2 cellular contexts compared by ENCODE assay signal in the genomic region with DNA sequence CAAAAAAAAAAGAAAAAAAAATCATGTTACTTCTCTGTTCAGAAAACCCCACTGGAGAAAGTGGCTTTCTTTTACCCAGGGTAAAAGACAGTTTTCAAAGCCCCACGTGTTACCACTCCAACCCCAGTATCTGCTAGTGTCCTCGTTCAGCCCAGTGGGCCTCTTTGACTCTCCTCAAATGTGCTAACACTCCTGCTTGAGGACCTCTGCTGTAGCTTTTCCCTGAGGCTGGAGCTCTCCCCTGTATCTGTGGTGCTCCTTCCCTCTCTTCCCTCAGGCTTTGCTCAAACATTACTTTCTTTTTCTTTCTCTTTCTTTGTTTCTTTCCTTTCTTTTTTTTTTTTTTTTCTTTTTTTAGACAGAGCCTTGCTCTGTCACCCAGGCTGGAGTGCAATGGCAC.
TF ChIP-seq lines count a peak whose summit lies in the region.

No MANE protein-coding gene starts in this region.

TF ChIP-seq in HEK293, 187 proteins besides CTCF, POLR2A, EP300 and RAD21:
- TF ChIP-seq PRDM1 (tag by site-specific recombination; IDR thresholded peaks at IDR 0.05) (peak; percentile 94), HOXA7 (CRISPR knock-in tag; IDR thresholded peaks at IDR 0.05; ENCODE audit: borderline replicate concordance) (no peak)
- TF ChIP-seq, protein P1, sequence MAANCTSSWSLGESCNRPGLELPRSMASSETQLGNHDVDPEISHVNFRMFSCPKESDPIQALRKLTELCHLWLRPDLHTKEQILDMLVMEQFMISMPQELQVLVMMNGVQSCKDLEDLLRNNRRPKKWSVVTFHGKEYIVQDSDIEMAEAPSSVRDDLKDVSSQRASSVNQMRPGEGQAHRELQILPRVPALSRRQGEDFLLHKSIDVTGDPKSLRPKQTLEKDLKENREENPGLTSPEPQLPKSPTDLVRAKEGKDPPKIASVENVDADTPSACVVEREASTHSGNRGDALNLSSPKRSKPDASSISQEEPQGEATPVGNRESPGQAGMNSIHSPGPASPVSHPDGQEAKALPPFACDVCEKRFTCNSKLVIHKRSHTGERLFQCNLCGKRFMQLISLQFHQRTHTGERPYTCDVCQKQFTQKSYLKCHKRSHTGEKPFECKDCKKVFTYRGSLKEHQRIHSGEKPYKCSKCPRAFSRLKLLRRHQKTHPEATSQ (tag by site-specific recombination; IDR thresholded peaks at IDR 0.05), result no peak
TF ChIP-seq in HEK293: peak in this region for 1.

TF ChIP-seq in IMR-90, 13 proteins besides CTCF, POLR2A, EP300 and RAD21:
- TF ChIP-seq CHD1 (IDR thresholded peaks at IDR 0.05; ENCODE audit: low read depth, low read length) (no peak), CEBPB (IDR thresholded peaks at IDR 0.05; ENCODE audit: low read depth, low read length) (no peak), SMC3 (IDR thresholded peaks at IDR 0.05; ENCODE audit: low read depth, low read length) (no peak), MAZ (IDR thresholded peaks at IDR 0.05; ENCODE audit: borderline replicate concordance, low read depth, low read length) (no peak), MXI1 (IDR thresholded peaks at IDR 0.05; ENCODE audit: borderline replicate concordance, low read depth, low read length) (no peak), RFX5 (IDR thresholded peaks at IDR 0.05; ENCODE audit: low read depth, low read length) (no peak), FOS (IDR thresholded peaks at IDR 0.05; ENCODE audit: low read depth, low read length) (no peak), NFE2L2 (IDR thresholded peaks at IDR 0.05; ENCODE audit: low read depth, low read length) (no peak), RCOR1 (IDR thresholded peaks at IDR 0.05; ENCODE audit: insufficient replicate concordance, low read length) (no peak), MAFK (IDR thresholded peaks at IDR 0.05; ENCODE audit: low read depth, low read length) (no peak), BHLHE40 (IDR thresholded peaks at IDR 0.05; ENCODE audit: low read depth, low read length) (no peak)
- TF ChIP-seq, protein P2, sequence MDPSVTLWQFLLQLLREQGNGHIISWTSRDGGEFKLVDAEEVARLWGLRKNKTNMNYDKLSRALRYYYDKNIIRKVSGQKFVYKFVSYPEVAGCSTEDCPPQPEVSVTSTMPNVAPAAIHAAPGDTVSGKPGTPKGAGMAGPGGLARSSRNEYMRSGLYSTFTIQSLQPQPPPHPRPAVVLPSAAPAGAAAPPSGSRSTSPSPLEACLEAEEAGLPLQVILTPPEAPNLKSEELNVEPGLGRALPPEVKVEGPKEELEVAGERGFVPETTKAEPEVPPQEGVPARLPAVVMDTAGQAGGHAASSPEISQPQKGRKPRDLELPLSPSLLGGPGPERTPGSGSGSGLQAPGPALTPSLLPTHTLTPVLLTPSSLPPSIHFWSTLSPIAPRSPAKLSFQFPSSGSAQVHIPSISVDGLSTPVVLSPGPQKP (IDR thresholded peaks at IDR 0.05; ENCODE audit: borderline replicate concordance, low read depth, low read length), result no peak
- TF ChIP-seq, protein P3, sequence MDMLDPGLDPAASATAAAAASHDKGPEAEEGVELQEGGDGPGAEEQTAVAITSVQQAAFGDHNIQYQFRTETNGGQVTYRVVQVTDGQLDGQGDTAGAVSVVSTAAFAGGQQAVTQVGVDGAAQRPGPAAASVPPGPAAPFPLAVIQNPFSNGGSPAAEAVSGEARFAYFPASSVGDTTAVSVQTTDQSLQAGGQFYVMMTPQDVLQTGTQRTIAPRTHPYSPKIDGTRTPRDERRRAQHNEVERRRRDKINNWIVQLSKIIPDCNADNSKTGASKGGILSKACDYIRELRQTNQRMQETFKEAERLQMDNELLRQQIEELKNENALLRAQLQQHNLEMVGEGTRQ (IDR thresholded peaks at IDR 0.05; ENCODE audit: low read depth, low read length), result no peak
TF ChIP-seq in IMR-90: peak in this region for 0.
